Comparison of ENCODE assay signal across 22 cellular contexts in genomic region chr2:218559021-218559420, GRCh38.
"Had no signal": no experiment of that assay in that cellular context is flagged by ENCODE, and none has a peak within 500 bp of the region (broad histone marks: within the 10 kb centered on the region; RNA-seq: fewer than 3 reads in every experiment).

No MANE protein-coding gene starts in this region.

- H3K9me3 ChIP-seq: breast epithelium had no signal

- H3K27me3 Mint-ChIP-seq: activated B cell treated with CpG ODN at 0.5 μM for 24 hours; activated naive CD8-positive, alpha-beta T cell treated with anti-CD3 and anti-CD28 coated beads, Interleukin-2, amount 10 ng/mL, durations not matched to agents 7 days and 5 days; T-helper 17 cell had no signal

- H3K4me3 ChIP-seq: breast epithelium had no signal

- H3K27me3 ChIP-seq: breast epithelium had no signal

- H3K4me3 Mint-ChIP-seq: activated B cell treated with CpG ODN at 0.5 μM for 24 hours; activated CD8-positive, alpha-beta T cell treated with anti-CD3 and anti-CD28 coated beads, Interleukin-2, amount 10 ng/mL, durations not matched to agents 7 days and 5 days; activated naive CD4-positive, alpha-beta T cell treated with anti-CD3 and anti-CD28 coated beads for 36 hours; activated naive CD8-positive, alpha-beta T cell treated with anti-CD3 and anti-CD28 coated beads, Interleukin-2, amount 10 ng/mL, durations not matched to agents 7 days and 5 days; T-helper 17 cell had no signal

- H3K27ac Mint-ChIP-seq: activated B cell treated with CpG ODN at 0.5 μM for 24 hours; activated CD8-positive, alpha-beta T cell treated with anti-CD3 and anti-CD28 coated beads, Interleukin-2, amount 10 ng/mL, durations not matched to agents 7 days and 5 days; activated naive CD4-positive, alpha-beta T cell treated with anti-CD3 and anti-CD28 coated beads for 36 hours; activated naive CD8-positive, alpha-beta T cell treated with anti-CD3 and anti-CD28 coated beads, Interleukin-2, amount 10 ng/mL, durations not matched to agents 7 days and 5 days had no signal

- ATAC-seq: activated CD8-positive, alpha-beta T cell treated with anti-CD3 and anti-CD28 coated beads, Interleukin-2, amount 10 ng/mL, durations not matched to agents 7 days and 5 days; T-helper 17 cell had no signal

- DNase-seq: activated B cell treated with CpG ODN at 0.5 μM for 24 hours; activated CD8-positive, alpha-beta memory T cell treated with anti-CD3 and anti-CD28 coated beads, Interleukin-2, amount 50 U/mL, for 48 hours; activated CD8-positive, alpha-beta T cell treated with anti-CD3 and anti-CD28 coated beads, Interleukin-2, amount 10 ng/mL, durations not matched to agents 7 days and 5 days; activated effector memory CD4-positive, alpha-beta T cell treated with anti-CD3 and anti-CD28 coated beads, Interleukin-2, amount 50 U/mL, for 16 hours; activated naive CD4-positive, alpha-beta T cell treated with anti-CD3 and anti-CD28 coated beads for 36 hours; activated naive CD8-positive, alpha-beta T cell treated with anti-CD3 and anti-CD28 coated beads, Interleukin-2, amount 10 ng/mL, durations not matched to agents 7 days and 5 days; activated T-cell treated with anti-CD3 and anti-CD28 coated beads, Interleukin-2, amount 50 U/mL, for 1 hour; aorta; caudate nucleus; KG1; NCI-H1092; NCI-H1417; NCI-H1930; NCI-H2171 treated with DMSO at 0.1 percent for 48 hours; NCI-H226; NCI-H510A; NCI-H526 treated with DMSO at 0.1 percent for 48 hours; NCI-H82; SIG-M5; T-helper 17 cell; T-helper 9 cell had no signal

- H3K9me3 Mint-ChIP-seq: activated B cell treated with CpG ODN at 0.5 μM for 24 hours; activated naive CD4-positive, alpha-beta T cell treated with anti-CD3 and anti-CD28 coated beads for 36 hours; activated naive CD8-positive, alpha-beta T cell treated with anti-CD3 and anti-CD28 coated beads, Interleukin-2, amount 10 ng/mL, durations not matched to agents 7 days and 5 days had no signal

- H3K27ac ChIP-seq: breast epithelium had no signal

- H3K4me1 ChIP-seq: breast epithelium had no signal
